Comparison of ENCODE assay signal across 16 cellular contexts in the genomic region with DNA sequence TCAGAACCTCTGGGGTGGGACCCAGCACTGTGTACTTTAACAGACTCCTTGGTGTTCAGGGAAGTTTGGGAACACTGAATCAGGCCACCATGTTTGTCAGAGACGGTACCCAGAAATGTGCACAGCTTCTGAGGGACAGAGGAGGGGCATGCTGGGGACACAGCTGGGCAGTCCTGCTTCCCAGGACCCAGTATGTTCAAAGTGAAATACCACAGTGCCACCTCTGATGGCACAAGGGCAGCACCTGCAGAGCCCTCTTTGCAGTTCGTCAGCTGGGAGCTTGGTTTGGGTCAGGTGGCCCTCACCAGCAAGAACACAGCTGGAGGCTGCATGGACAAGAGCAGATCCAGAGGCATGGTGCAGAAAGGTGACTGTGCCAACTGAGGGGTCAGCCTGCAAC. TPM values are rescaled to one million over a fixed set of nuclear protein-coding genes. Genes with fewer than 3 reads are reported as not detected.
DNase-seq lines count a peak whose midpoint lies in the region; ATAC-seq and TF ChIP-seq lines count a peak whose summit lies in the region.
"Had no signal": no experiment of that assay in that cellular context is flagged by ENCODE, and none has a peak within 500 bp of the region (broad histone marks: within the 10 kb centered on the region; RNA-seq: fewer than 3 reads in every experiment).

No MANE protein-coding gene starts in this region.

- H3K9me3 Mint-ChIP-seq in glutamatergic neuron (ENCODE audit: unreplicated experiment) (peaks cover 5% of the 10 kb centered on the region), progenitor cell of endocrine pancreas (ENCODE audit: low read depth) (peaks cover 4% of the 10 kb centered on the region)
- H3K9me3 Mint-ChIP-seq: CD8-positive, alpha-beta T cell had no signal

- no peaks in the 10 kb centered on the region for H3K27me3 ChIP-seq in BLaER1 treated with 17β-estradiol and CSF1 and Interleukin-3, amounts not matched to agents 10 nM and 100 nM

- peaks cover 0 to 18% (median 5%) of the 10 kb centered on the region in 11 experiments; a peak in 9 of 22 replicates for H3K36me3 ChIP-seq in BLaER1 treated with 17β-estradiol and CSF1 and Interleukin-3, amounts not matched to agents 10 nM and 100 nM
- H3K36me3 ChIP-seq in OCI-LY7 (ENCODE audit: insufficient read depth, low read length): no peaks in the 10 kb centered on the region

- CTCF ChIA-PET in OCI-LY7 (lab: Charles Lee; ENCODE audit: unreplicated experiment): interaction anchor here (1.0 to 1.9 kb wide), 3 partner anchors 98 to 102 kb away, joined by 3 to 10 read pairs (median 3); no protein-coding TSS in a partner anchor

- no peak overlapping the region for H3K4me3 ChIP-seq in BLaER1 treated with 17β-estradiol and CSF1 and Interleukin-3, amounts not matched to agents 10 nM and 100 nM
- H3K4me3 ChIP-seq in OCI-LY7 (ENCODE audit: low read depth, low read length, poor library complexity, severe bottlenecking): no peak overlapping the region

- H3K27ac ChIP-seq in BLaER1 treated with 17β-estradiol and CSF1 and Interleukin-3, amounts not matched to agents 10 nM and 100 nM: peak overlapping the region in 3 of 11 experiments; percentile 72 to 80 (median 79); a peak in 5 of 22 replicates
- H3K27ac ChIP-seq in OCI-LY7 (ENCODE audit: low read depth, low read length, poor library complexity, severe bottlenecking): no peak overlapping the region

- peaks cover 0 to 35% (median 0%) of the 10 kb centered on the region in 11 experiments; a peak in 4 of 22 replicates for H4K20me1 ChIP-seq in BLaER1 treated with 17β-estradiol and CSF1 and Interleukin-3, amounts not matched to agents 10 nM and 100 nM
- H4K20me1 ChIP-seq in OCI-LY7 (ENCODE audit: insufficient read depth, low read length): no peaks in the 10 kb centered on the region

- H3K4me1 ChIP-seq in BLaER1 treated with 17β-estradiol and CSF1 and Interleukin-3, amounts not matched to agents 10 nM and 100 nM: peaks cover 28 to 73% (median 66%) of the 10 kb centered on the region in 10 experiments
- H3K4me1 ChIP-seq in OCI-LY7 (ENCODE audit: insufficient read depth, low read length, poor library complexity, severe bottlenecking): peaks cover 27% of the 10 kb centered on the region

- H3K79me2 ChIP-seq in OCI-LY7 (ENCODE audit: insufficient read depth, low read depth, low read length): no peaks in the 10 kb centered on the region

- H2AFZ ChIP-seq in OCI-LY7 (ENCODE audit: low read length): no peak overlapping the region

- no peak for ATAC-seq in HG03039 (IDR thresholded peaks at IDR 0.05; ENCODE audit: unreplicated experiment)
- ATAC-seq: CD8-positive, alpha-beta T cell; HCT116 had no signal

- H3K27ac Mint-ChIP-seq in glutamatergic neuron (ENCODE audit: unreplicated experiment) (peak overlapping the region; percentile 38), progenitor cell of endocrine pancreas (peak overlapping the region; percentile 7)
- H3K27ac Mint-ChIP-seq: B cell; CD8-positive, alpha-beta T cell had no signal

- POLR2A ChIA-PET in OCI-LY7 (lab: Charles Lee): interaction anchor here (1.1 kb wide), 1 partner anchor 70 kb away, joined by 3 read pairs; no protein-coding TSS in a partner anchor

- TF ChIP-seq CTCF in glutamatergic neuron (IDR thresholded peaks at IDR 0.05; ENCODE audit: partially characterized antibody, unreplicated experiment) (no peak), progenitor cell of endocrine pancreas (IDR thresholded peaks at IDR 0.05; ENCODE audit: unreplicated experiment) (no peak), OCI-LY7 (conservative IDR thresholded peaks at IDR 0.05; ENCODE audit: low read length) (no peak)

- intact Hi-C loops in OCI-LY7 (cut with micrococcal nuclease; ENCODE audit: unreplicated experiment): loop anchor here (10.0 kb wide), 1 partner anchor 1724 kb away; no protein-coding TSS in a partner anchor

- DNase-seq in RPMI8226 (peak; percentile 26), glutamatergic neuron (no peak), progenitor cell of endocrine pancreas (ENCODE audit: low spot score, unreplicated experiment) (no peak), OCI-LY7 (ENCODE audit: low spot score) (no peak)
- DNase-seq in activated T-cell treated with anti-CD3 and anti-CD28 coated beads, Interleukin-2, amount 50 U/mL, for 48 hours: no peak
- DNase-seq: CD8-positive, alpha-beta T cell; GDM1; KG1; NCI-H1048; NCI-H1694 treated with DMSO at 0.1 percent for 48 hours; NCI-H526 treated with DMSO at 0.1 percent for 48 hours; SW 1271 had no signal

- peaks cover 3% of the 10 kb centered on the region for H3K27me3 Mint-ChIP-seq in glutamatergic neuron (ENCODE audit: unreplicated experiment)
- no peaks in the 10 kb centered on the region for H3K27me3 Mint-ChIP-seq in progenitor cell of endocrine pancreas
- H3K27me3 Mint-ChIP-seq: B cell had no signal

- H3K4me2 ChIP-seq in BLaER1 treated with 17β-estradiol and CSF1 and Interleukin-3, amounts not matched to agents 10 nM and 100 nM: peak overlapping the region in 9 of 11 experiments; percentile 83 to 95 (median 93); a peak in 18 of 22 replicates
- no peak overlapping the region for H3K4me2 ChIP-seq in OCI-LY7 (ENCODE audit: low read length)

- H3K4me3 Mint-ChIP-seq in glutamatergic neuron (ENCODE audit: unreplicated experiment) (no peak overlapping the region), progenitor cell of endocrine pancreas (ENCODE audit: low read depth) (no peak overlapping the region)
- H3K4me3 Mint-ChIP-seq: B cell; CD8-positive, alpha-beta T cell had no signal

- no peaks in the 10 kb centered on the region for H3K9me3 ChIP-seq in BLaER1 treated with 17β-estradiol and CSF1 and Interleukin-3, amounts not matched to agents 10 nM and 100 nM (replicated peaks in 1 of 11)
- H3K9me3 ChIP-seq in OCI-LY7 (ENCODE audit: low read length): no peaks in the 10 kb centered on the region

- BruUV-seq in OCI-LY7 (replicated peaks; lab: Mats Ljungman, UMichigan): no TSS peak

- H3K9ac ChIP-seq in BLaER1 treated with 17β-estradiol and CSF1 and Interleukin-3, amounts not matched to agents 10 nM and 100 nM: peak overlapping the region in 5 of 11 experiments; percentile 0 to 69 (median 31); a peak in 4 of 22 replicates

- H3K9me2 ChIP-seq in OCI-LY7 (ENCODE audit: insufficient read depth, low read length): no peaks in the 10 kb centered on the region

- H3K36me3 Mint-ChIP-seq in glutamatergic neuron (ENCODE audit: unreplicated experiment) (no peaks in the 10 kb centered on the region), progenitor cell of endocrine pancreas (ENCODE audit: insufficient read depth) (peaks cover 2% of the 10 kb centered on the region)
- H3K36me3 Mint-ChIP-seq: CD8-positive, alpha-beta T cell had no signal

- H3K4me1 Mint-ChIP-seq in glutamatergic neuron (ENCODE audit: low read depth, unreplicated experiment) (peaks cover 20% of the 10 kb centered on the region), progenitor cell of endocrine pancreas (ENCODE audit: low read depth) (peaks cover 2% of the 10 kb centered on the region)

RNA-seq across cellular contexts. Expression of gene NDST1, which starts 51.2 kb away (rescaled TPM):
- total RNA-seq in glutamatergic neuron (ENCODE audit: unreplicated experiment) (160 TPM), progenitor cell of endocrine pancreas (154 and 169 TPM in 2 replicates), OCI-LY7 (2022) (26.6 and 28.4 TPM in 2 replicates)
- 8.8 and 9.5 TPM in 2 replicates for total RNA-seq in OCI-LY7 (2014; rRNA removed; shearing (Covaris generic))
